25 cellular contexts compared by ENCODE assay signal in genomic region chr7:158311791-158312190, GRCh38.
A peak's percentile ranks its signal among the peaks of the same experiment; 100 is the strongest.
DNase-seq lines count a peak whose midpoint lies in the region; ATAC-seq and TF ChIP-seq lines count a peak whose summit lies in the region.
"Had no signal": no experiment of that assay in that cellular context is flagged by ENCODE, and none has a peak within 500 bp of the region (broad histone marks: within the 10 kb centered on the region; RNA-seq: fewer than 3 reads in every experiment).

No MANE protein-coding gene starts in this region.

- H3K27ac ChIP-seq in lung (ENCODE audit: low read depth in 1 of 2, low read length in 1 of 2) = no peak overlapping the region
- no peak overlapping the region for H3K27ac ChIP-seq in upper lobe of right lung
- H3K27ac ChIP-seq: Peyer's patch, SJCRH30 had no signal

- peaks cover 17 to 31% of the 10 kb centered on the region in 2 donors for H3K9me3 Mint-ChIP-seq in activated naive CD4-positive, alpha-beta T cell treated with anti-CD3 and anti-CD28 coated beads, Interleukin-2, amount 50 U/mL, for 72 hours

- H3K36me3 Mint-ChIP-seq in activated naive CD4-positive, alpha-beta T cell treated with anti-CD3 and anti-CD28 coated beads, Interleukin-2, amount 50 U/mL, for 72 hours = peaks cover 5 to 25% of the 10 kb centered on the region in 2 donors
- H3K36me3 Mint-ChIP-seq: CD8-positive, alpha-beta T cell had no signal

- intact Hi-C loops in cardiac septum (cut with DNase I) (no loop called here), Right ventricle myocardium inferior (cut with DNase I) (no loop called here), upper lobe of right lung (cut with DNase I) (no loop called here)

- no peak overlapping the region for H3K27ac Mint-ChIP-seq in activated naive CD4-positive, alpha-beta T cell treated with anti-CD3 and anti-CD28 coated beads, Interleukin-2, amount 50 U/mL, for 72 hours
- H3K27ac Mint-ChIP-seq: CD8-positive, alpha-beta T cell; GM23338 had no signal

- H3K9me3 ChIP-seq in lung (ENCODE audit: control insufficient read depth in 2 of 2, insufficient read depth in 1 of 2, low read length in 1 of 2) (peaks cover 5 to 6% of the 10 kb centered on the region in 2 donors), upper lobe of right lung (peaks cover 10% of the 10 kb centered on the region)

- H3K36me3 ChIP-seq in lung (ENCODE audit: control insufficient read depth in 2 of 2, insufficient read depth in 2 of 2, low read length in 2 of 2) (no peaks in the 10 kb centered on the region), upper lobe of right lung (no peaks in the 10 kb centered on the region)
- H3K36me3 ChIP-seq: Peyer's patch, SJCRH30 had no signal

- H3K4me1 ChIP-seq in lung (ENCODE audit: control insufficient read depth in 2 of 2, insufficient read depth in 2 of 2, low read length in 2 of 2) = no peaks in the 10 kb centered on the region
- no peaks in the 10 kb centered on the region for H3K4me1 ChIP-seq in upper lobe of right lung
- H3K4me1 ChIP-seq: Peyer's patch, SJCRH30 had no signal

- peak; percentile 51 for DNase-seq in cardiac septum (ENCODE audit: low spot score)
- no peak for DNase-seq in Right ventricle myocardium inferior (ENCODE audit: missing footprints)
- DNase-seq in ecto neural progenitor cell (ENCODE audit: low spot score) = peak; percentile 11
- peak; percentile 7 for DNase-seq in lung (ENCODE audit: low spot score)
- no peak for DNase-seq in upper lobe of right lung
- DNase-seq in activated naive CD4-positive, alpha-beta T cell treated with anti-CD3 and anti-CD28 coated beads, Interleukin-2, amount 50 U/mL, for 72 hours (ENCODE audit: low spot score in 2 of 2) = no peak
- DNase-seq in activated CD4-positive, alpha-beta T cell treated with anti-CD3 and anti-CD28 coated beads, Interleukin-2, amount 50 U/mL, for 1 hour = no peak
- DNase-seq: 8988T; AML-193; C1 segment of cervical spinal cord; Calu3; CD8-positive, alpha-beta T cell; DMS153; Kasumi-1; NCI-H1694; NCI-H2081; NCI-H2171; NCI-H345; NCI-H524 treated with DMSO at 0.1 percent for 48 hours; NCI-H82; Peyer's patch; SJCRH30 had no signal

- no peak for ATAC-seq in Right ventricle myocardium inferior
- no peak for ATAC-seq in lung (ENCODE audit: insufficient read depth, low FRiP score)
- peak; percentile 12 for ATAC-seq in upper lobe of right lung
- no peak for ATAC-seq in activated naive CD4-positive, alpha-beta T cell treated with anti-CD3 and anti-CD28 coated beads, Interleukin-2, amount 50 U/mL, for 72 hours
- ATAC-seq in GM19455 (IDR thresholded peaks at IDR 0.05; ENCODE audit: unreplicated experiment) = no peak
- ATAC-seq: CD8-positive, alpha-beta T cell; GM23338; HCT116 had no signal

- WGBS in lung, 2 donors = 84 to 86% methylated on average over 11 of the region's 11 CpGs

- H3K27me3 ChIP-seq in lung (ENCODE audit: control insufficient read depth, insufficient read depth) (no peaks in the 10 kb centered on the region), upper lobe of right lung (no peaks in the 10 kb centered on the region)
- H3K27me3 ChIP-seq: Peyer's patch, SJCRH30 had no signal

- TF ChIP-seq CTCF in lung (IDR thresholded peaks at IDR 0.05; ENCODE audit: control extremely low read depth, extremely low read depth) = no peak
- TF ChIP-seq CTCF in upper lobe of right lung (IDR thresholded peaks at IDR 0.05) = no peak

- no peak overlapping the region for H3K4me3 ChIP-seq in lung
- no peak overlapping the region for H3K4me3 ChIP-seq in upper lobe of right lung
- H3K4me3 ChIP-seq: GM23338, Peyer's patch, SJCRH30 had no signal

Comparison
In these comparisons a context has a peak if more than half of its experiments do, and no peak if none do; other contexts are left out.
1. DNase-seq: peak in cardiac septum (single experiment), ecto neural progenitor cell (single experiment) and lung (single experiment); none in Right ventricle myocardium inferior (single experiment), upper lobe of right lung (single experiment), activated naive CD4-positive, alpha-beta T cell treated with anti-CD3 and anti-CD28 coated beads, Interleukin-2, amount 50 U/mL, for 72 hours (0 of 2) and activated CD4-positive, alpha-beta T cell treated with anti-CD3 and anti-CD28 coated beads, Interleukin-2, amount 50 U/mL, for 1 hour (single experiment).